ENCODE assay signal across 8 cellular contexts in the genomic region with DNA sequence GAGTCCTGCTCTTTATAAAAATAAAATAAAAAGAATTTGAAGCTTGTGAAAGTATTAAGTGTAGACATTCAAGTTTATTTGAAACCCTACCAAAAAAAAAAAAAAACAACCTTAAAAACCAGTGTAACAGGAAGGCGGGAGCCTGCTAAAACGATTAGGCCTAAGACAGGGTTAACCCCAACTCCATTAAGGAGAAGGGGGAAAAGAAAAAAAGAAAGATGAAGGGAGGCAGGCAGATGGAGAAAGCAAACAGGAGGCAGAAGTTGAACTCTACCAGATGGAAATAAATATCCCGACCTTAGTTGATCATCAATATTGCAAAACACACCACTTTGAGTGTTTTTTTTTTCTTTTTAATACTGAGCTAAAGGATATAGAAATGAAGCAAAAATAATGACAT. TPM values are rescaled to one million over a fixed set of nuclear protein-coding genes. Genes with fewer than 3 reads are reported as not detected.
A peak's percentile ranks its signal among the peaks of the same experiment; 100 is the strongest.
DNase-seq lines count a peak whose midpoint lies in the region; ATAC-seq and TF ChIP-seq lines count a peak whose summit lies in the region.

No MANE protein-coding gene starts in this region.

- intact Hi-C loops in left cardiac atrium (cut with DNase I): loop anchor here (5.0 to 10.0 kb wide), 4 partner anchors 260 to 762 kb away; no protein-coding TSS in a partner anchor

- H2BK12ac ChIP-seq in mesenchymal stem cell (ENCODE audit: low read length in 2 of 2): no peak overlapping the region

- H4K8ac ChIP-seq in mesenchymal stem cell (ENCODE audit: low read length): no peak overlapping the region

- no peaks in the 10 kb centered on the region for H3K4me1 ChIP-seq in right atrium auricular region
- H3K4me1 ChIP-seq in mesenchymal stem cell (ENCODE audit: control insufficient read depth, insufficient read depth, low read depth, low read length): peaks cover 2% of the 10 kb centered on the region

- no peak for DNase-seq in right atrium auricular region (ENCODE audit: low spot score)
- no peak for DNase-seq in left cardiac atrium
- no peak for DNase-seq in astrocyte of the cerebellum (ENCODE audit: low read depth)
- peak; percentile 23 for DNase-seq in mesenchymal stem cell
- DNase-seq in NCI-H2029 (lab: John Stamatoyannopoulos, UW): no peak
- DNase-seq in hippocampal formation (lab: John Stamatoyannopoulos, UW): no peak

- H3K4me2 ChIP-seq in mesenchymal stem cell (ENCODE audit: low read length, poor library complexity, severe bottlenecking): no peak overlapping the region

- peak overlapping the region; percentile 95 for H3K9ac ChIP-seq in mesenchymal stem cell (ENCODE audit: low read length)

- H4K91ac ChIP-seq in mesenchymal stem cell (ENCODE audit: low read length): no peak overlapping the region

- no CpG with 5 or more reads among the region's 3 CpGs for WGBS in mesenchymal stem cell

- TF ChIP-seq CTCF in right atrium auricular region (IDR thresholded peaks at IDR 0.05) (no peak), astrocyte of the cerebellum (IDR thresholded peaks at IDR 0.05; ENCODE audit: low read depth, low read length, missing control alignments) (no peak)

- no peak overlapping the region for H3K18ac ChIP-seq in mesenchymal stem cell (ENCODE audit: low read depth in 1 of 2, low read length in 2 of 2)

- no peak overlapping the region for H2BK5ac ChIP-seq in mesenchymal stem cell (ENCODE audit: low read depth, low read length, poor library complexity, severe bottlenecking)

- ATAC-seq in left cardiac atrium: no peak
- no peak for ATAC-seq in HG02759 (IDR thresholded peaks at IDR 0.05; ENCODE audit: unreplicated experiment)
- no peak for ATAC-seq in HG03565 (IDR thresholded peaks at IDR 0.05; ENCODE audit: unreplicated experiment)

- H3K4me3 ChIP-seq in right atrium auricular region: peak overlapping the region; percentile 59 to 75
- H3K4me3 ChIP-seq in astrocyte of the cerebellum (ENCODE audit: low read depth, low read length): peak overlapping the region; percentile 60
- H3K4me3 ChIP-seq in mesenchymal stem cell (ENCODE audit: insufficient read depth in 1 of 2, low read depth in 1 of 2, low read length in 2 of 2): peak overlapping the region in 1 of 2 experiments; percentile 94

- no peak overlapping the region for H2AK5ac ChIP-seq in mesenchymal stem cell (ENCODE audit: low read length, severe bottlenecking)

- H3K14ac ChIP-seq in mesenchymal stem cell (ENCODE audit: low read length in 2 of 2): no peak overlapping the region

- H3K23ac ChIP-seq in mesenchymal stem cell (ENCODE audit: low read length in 2 of 2): no peak overlapping the region

- H2BK15ac ChIP-seq in mesenchymal stem cell (ENCODE audit: low read depth, poor library complexity, severe bottlenecking): no peak overlapping the region

- H3K79me1 ChIP-seq in mesenchymal stem cell (replicated peaks; ENCODE audit: low read length, poor library complexity, severe bottlenecking): no peaks in the 10 kb centered on the region

- no peak overlapping the region for H3K4ac ChIP-seq in mesenchymal stem cell (ENCODE audit: low read depth in 1 of 2, low read length in 2 of 2)

- no peak overlapping the region for H2AFZ ChIP-seq in mesenchymal stem cell (ENCODE audit: low read depth, low read length)

- H3K27ac ChIP-seq in right atrium auricular region (peak overlapping the region; percentile 89 to 98), mesenchymal stem cell (ENCODE audit: low read length, poor library complexity, severe bottlenecking) (no peak overlapping the region)

- H3K27me3 ChIP-seq in right atrium auricular region (no peaks in the 10 kb centered on the region), mesenchymal stem cell (ENCODE audit: control insufficient read depth in 1 of 2, insufficient read depth in 1 of 2, low read length in 2 of 2) (no peaks in the 10 kb centered on the region)

- H3K9me3 ChIP-seq in right atrium auricular region (no peaks in the 10 kb centered on the region), mesenchymal stem cell (ENCODE audit: control insufficient read depth, low read length) (no peaks in the 10 kb centered on the region)

- H3K36me3 ChIP-seq in right atrium auricular region (peaks cover 34% of the 10 kb centered on the region), mesenchymal stem cell (ENCODE audit: control insufficient read depth in 1 of 2, insufficient read depth in 2 of 2, low read depth in 1 of 2, low read length in 2 of 2) (peaks cover 3 to 21% of the 10 kb centered on the region in 2 experiments)

- in situ Hi-C loops in astrocyte of the cerebellum (cut with HindIII; ENCODE audit: low sequenced_read_pairs): no loop called here

- no peak overlapping the region for H2BK120ac ChIP-seq in mesenchymal stem cell (ENCODE audit: low read depth, low read length)

RNA-seq across cellular contexts. Expression of gene BTG1, which starts 1.2 kb away (rescaled TPM):
- total RNA-seq in right atrium auricular region (10 to 100 TPM; 51.2 to 61.6 TPM), left cardiac atrium (100 to 1,000 TPM; 121 to 152 TPM)
- polyA plus RNA-seq in mesenchymal stem cell (2013, experiment 1 of 2): 51.7 TPM
- polyA plus RNA-seq in mesenchymal stem cell (2013, experiment 2 of 2): 55.6 TPM
